Comparison of ENCODE assay signal across 10 cellular contexts in the genomic region with DNA sequence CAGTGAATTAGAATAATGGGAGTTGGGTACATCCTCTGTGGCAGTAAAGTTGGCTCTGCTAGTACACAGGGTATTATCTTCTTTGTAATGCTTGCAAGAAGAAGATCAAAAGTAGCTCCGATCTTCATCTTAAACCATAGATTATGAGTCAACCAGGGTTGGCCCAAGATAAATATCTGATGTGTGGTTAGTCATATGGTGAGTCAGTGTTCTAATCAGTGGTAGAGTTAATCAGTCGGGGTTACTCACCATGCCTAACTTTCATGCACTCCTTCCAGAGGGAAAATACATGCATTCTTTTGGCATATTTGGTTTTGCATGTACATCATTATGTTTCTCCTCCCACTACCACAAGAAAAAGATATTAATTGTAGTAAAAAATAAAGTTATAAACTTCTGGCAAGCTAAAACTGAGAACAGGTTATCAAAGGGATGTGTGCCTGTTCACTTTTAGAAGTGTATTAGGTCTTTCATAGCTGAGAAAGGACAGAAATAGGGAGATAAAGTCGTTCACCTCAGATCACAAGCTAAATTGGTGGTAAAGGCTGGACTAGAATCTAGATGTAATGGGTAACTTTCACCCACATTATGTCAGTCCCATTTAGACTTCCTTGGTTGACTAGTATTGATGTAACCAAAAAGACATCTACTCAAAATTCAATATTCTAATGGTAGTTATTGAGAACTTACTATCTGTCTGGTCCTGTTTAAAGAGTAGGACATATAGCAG.
DNase-seq lines count a peak whose midpoint lies in the region; ATAC-seq, FAIRE-seq and TF ChIP-seq lines count a peak whose summit lies in the region.
"Had no signal": no experiment of that assay in that cellular context is flagged by ENCODE, and none has a peak within 500 bp of the region (broad histone marks: within the 10 kb centered on the region; RNA-seq: fewer than 3 reads in every experiment).

No MANE protein-coding gene starts in this region.

- no peak for TF ChIP-seq EP300 in ovary (IDR thresholded peaks at IDR 0.05)

- 38 to 49% methylated on average over 3 of the region's 3 CpGs for WGBS in pancreas, 2 donors
- 38 to 62% (median 52%) methylated on average over 3 of the region's 3 CpGs for WGBS in ovary, 3 donors

- TF ChIP-seq CTCF in NB4 (IDR thresholded peaks at IDR 0.05; ENCODE audit: low read depth, low read length) (no peak), chondrocyte (IDR thresholded peaks at IDR 0.05) (no peak), pancreas (IDR thresholded peaks at IDR 0.05) (no peak), ovary (IDR thresholded peaks at IDR 0.05) (no peak)

- H3K4me1 ChIP-seq in pancreas (peaks cover 0 to 5% (median 0%) of the 10 kb centered on the region in 3 donors), ovary (ENCODE audit: insufficient read depth) (no peaks in the 10 kb centered on the region)
- no peaks in the 10 kb centered on the region for H3K4me1 ChIP-seq in CD4-positive, alpha-beta memory T cell (ENCODE audit: insufficient read depth, low read length)

- POLR2A ChIA-PET in CD4-positive, alpha-beta memory T cell (lab: Charles Lee; ENCODE audit: partially characterized antibody): no interaction called here

- ATAC-seq in pancreas: peak in 3 of 4 donors; percentile 63 to 84 (median 82)

- H3K27ac ChIP-seq in pancreas: no peak overlapping the region
- no peak overlapping the region for H3K27ac ChIP-seq in ovary
- no peak overlapping the region for H3K27ac ChIP-seq in CD4-positive, alpha-beta memory T cell (ENCODE audit: low read depth, low read length)

- no peaks in the 10 kb centered on the region for H3K9me3 Mint-ChIP-seq in chondrocyte (ENCODE audit: low read depth)
- H3K9me3 Mint-ChIP-seq in CD4-positive, alpha-beta memory T cell: peaks cover 0 to 1% (median 0%) of the 10 kb centered on the region in 8 donors
- H3K9me3 Mint-ChIP-seq: activated CD4-positive, alpha-beta memory T cell treated with anti-CD3 and anti-CD28 coated beads for 36 hours had no signal

- H3K36me3 ChIP-seq in pancreas (no peaks in the 10 kb centered on the region), ovary (no peaks in the 10 kb centered on the region)
- no peaks in the 10 kb centered on the region for H3K36me3 ChIP-seq in CD4-positive, alpha-beta memory T cell (ENCODE audit: insufficient read depth, low read length)

- no peaks in the 10 kb centered on the region for H3K27me3 ChIP-seq in pancreas
- H3K27me3 ChIP-seq in ovary: no peaks in the 10 kb centered on the region
- H3K27me3 ChIP-seq in CD4-positive, alpha-beta memory T cell (ENCODE audit: insufficient read depth, low read length): no peaks in the 10 kb centered on the region

- DNase-seq in EH (ENCODE audit: low read depth): peak; percentile 98
- DNase-seq in NB4 (ENCODE audit: low read depth): peak; percentile 92
- DNase-seq in chondrocyte (ENCODE audit: low spot score): no peak
- DNase-seq in pancreas: no peak
- no peak for DNase-seq in OCI-M2 (lab: John Stamatoyannopoulos, UW; ENCODE audit: unreplicated experiment)
- no peak for DNase-seq in putamen (ENCODE audit: low spot score)
- no peak for DNase-seq in ovary
- DNase-seq in CD4-positive, alpha-beta memory T cell: no peak
- DNase-seq: activated CD4-positive, alpha-beta memory T cell treated with anti-CD3 and anti-CD28 coated beads for 36 hours; NCI-H2107 had no signal

- H3K4me3 Mint-ChIP-seq in chondrocyte (ENCODE audit: unreplicated experiment): no peak overlapping the region
- no peak overlapping the region for H3K4me3 Mint-ChIP-seq in CD4-positive, alpha-beta memory T cell
- H3K4me3 Mint-ChIP-seq: activated CD4-positive, alpha-beta memory T cell treated with anti-CD3 and anti-CD28 coated beads for 36 hours had no signal

- H3K27ac Mint-ChIP-seq in chondrocyte (ENCODE audit: unreplicated experiment): peak overlapping the region; percentile 19
- no peak overlapping the region for H3K27ac Mint-ChIP-seq in CD4-positive, alpha-beta memory T cell
- H3K27ac Mint-ChIP-seq: activated CD4-positive, alpha-beta memory T cell treated with anti-CD3 and anti-CD28 coated beads for 36 hours had no signal

- CTCF ChIA-PET in CD4-positive, alpha-beta memory T cell (lab: Charles Lee; ENCODE audit: partially characterized antibody): no interaction called here

- H3K4me3 ChIP-seq in NB4 (ENCODE audit: low read depth, low read length): no peak overlapping the region
- no peak overlapping the region for H3K4me3 ChIP-seq in pancreas
- H3K4me3 ChIP-seq in ovary: no peak overlapping the region
- no peak overlapping the region for H3K4me3 ChIP-seq in CD4-positive, alpha-beta memory T cell (ENCODE audit: low read length in 2 of 2)

- no peak for TF ChIP-seq POLR2A in NB4 (IDR thresholded peaks at IDR 0.05; ENCODE audit: extremely low read depth, insufficient read length)
- TF ChIP-seq POLR2A in ovary (IDR thresholded peaks at IDR 0.05): no peak

- no peak for FAIRE-seq in pancreas (lab: Jason Lieb, UNC)

- no peaks in the 10 kb centered on the region for H3K27me3 Mint-ChIP-seq in chondrocyte (ENCODE audit: low read depth)
- peaks cover 0 to 2% of the 10 kb centered on the region in 2 donors for H3K27me3 Mint-ChIP-seq in CD4-positive, alpha-beta memory T cell

- H3K4me1 Mint-ChIP-seq in chondrocyte (ENCODE audit: low read depth): peaks cover 30% of the 10 kb centered on the region
- H3K4me1 Mint-ChIP-seq in CD4-positive, alpha-beta memory T cell: no peaks in the 10 kb centered on the region

- H3K9me3 ChIP-seq in pancreas (no peaks in the 10 kb centered on the region), ovary (no peaks in the 10 kb centered on the region)
- H3K9me3 ChIP-seq in CD4-positive, alpha-beta memory T cell (ENCODE audit: control insufficient read depth in 1 of 2, low read length in 2 of 2): no peaks in the 10 kb centered on the region

- no peaks in the 10 kb centered on the region for H3K36me3 Mint-ChIP-seq in chondrocyte (ENCODE audit: low read depth)
- H3K36me3 Mint-ChIP-seq in CD4-positive, alpha-beta memory T cell: no peaks in the 10 kb centered on the region
- H3K36me3 Mint-ChIP-seq: activated CD4-positive, alpha-beta memory T cell treated with anti-CD3 and anti-CD28 coated beads for 36 hours had no signal

- intact Hi-C loops in pancreas (cut with DNase I): no loop called here
- intact Hi-C loops in ovary (cut with DNase I): no loop called here
- intact Hi-C loops in CD4-positive, alpha-beta memory T cell (cut with micrococcal nuclease): no loop called here

Comparison
In these comparisons a context has a peak if more than half of its experiments do, and no peak if none do; other contexts are left out.
1. DNase-seq: peak in EH (single experiment) and NB4 (single experiment); none in chondrocyte (single experiment), pancreas (0 of 6), OCI-M2 (single experiment), putamen (single experiment), ovary (0 of 5) and CD4-positive, alpha-beta memory T cell (0 of 5).